24 cellular contexts compared by ENCODE assay signal in genomic region chr5:144331361-144331760, GRCh38.
"Had no signal": no experiment of that assay in that cellular context is flagged by ENCODE, and none has a peak within 500 bp of the region (broad histone marks: within the 10 kb centered on the region; RNA-seq: fewer than 3 reads in every experiment).

No MANE protein-coding gene starts in this region.

- H3K36me3 ChIP-seq: stomach, suprapubic skin, thoracic aorta, thyroid gland, tibial artery, tibial nerve, transverse colon, upper lobe of left lung, upper lobe of right lung, uterus, vagina had no signal

- H3K4me3 ChIP-seq: stomach, suprapubic skin, testis, thoracic aorta, thyroid gland, tibial artery, tibial nerve, transverse colon, upper lobe of left lung, upper lobe of right lung, uterus, vagina had no signal

- H3K27me3 ChIP-seq: stomach, suprapubic skin, testis, thyroid gland, tibial artery, tibial nerve, transverse colon, upper lobe of left lung, upper lobe of right lung, uterus, vagina had no signal

- DNase-seq: stimulated activated CD4-positive, alpha-beta T cell treated with anti-CD3 and anti-CD28 coated beads, Interleukin-2, amount 100 ng/mL, for 48 hours; stimulated activated CD4-positive, alpha-beta T cell treated with anti-CD3 and anti-CD28 coated beads, Interleukin-4, amount 100 ng/mL, for 1 hour; stimulated activated CD4-positive, alpha-beta T cell treated with anti-CD3 and anti-CD28 coated beads, Interleukin-4, amount 100 ng/mL, for 24 hours; stimulated activated CD4-positive, alpha-beta T cell treated with anti-CD3 and anti-CD28 coated beads, Interleukin-4, amount 100 ng/mL, for 4 hours; stimulated activated CD8-positive, alpha-beta memory T cell treated with anti-CD3 and anti-CD28 coated beads, Interleukin-4, amount 100 ng/mL, for 48 hours; stimulated activated naive B cell treated with anti-CD40 and anti-IgM and Interleukin-4, amounts not matched to agents 10 μg/mL and 1 μg/mL and 100 μg/mL, for 72 hours; stimulated activated naive CD4-positive, alpha-beta T cell; stimulated activated naive CD4-positive, alpha-beta T cell treated with Interleukin-2 at 50 U/mL for 16 hours; stimulated activated naive CD8-positive, alpha-beta T cell treated with anti-CD3 and anti-CD28 coated beads, Interleukin-15, amount 100 ng/mL, for 72 hours; stimulated activated naive CD8-positive, alpha-beta T cell treated with anti-CD3 and anti-CD28 coated beads, Interleukin-15, Interleukin-2, amounts not matched to agents 100 U/mL and 50 U/mL, for 24 hours; stomach; substantia nigra; testis; thyroid gland; tibial artery; transverse colon; trophoblast cell; upper lobe of left lung; upper lobe of right lung; uterus had no signal

- H3K27ac ChIP-seq: stomach, suprapubic skin, testis, thoracic aorta, thyroid gland, tibial artery, tibial nerve, transverse colon, upper lobe of left lung, upper lobe of right lung, uterus, vagina had no signal

- H3K9me3 ChIP-seq: stomach, suprapubic skin, testis, thoracic aorta, thyroid gland, tibial artery, tibial nerve, transverse colon, upper lobe of left lung, upper lobe of right lung, uterus, vagina had no signal
